In genomic region chr20:325043-325888, GRCh38 we compare ENCODE assay signal across 1 cellular context.
A peak's percentile ranks its signal among the peaks of the same experiment; 100 is the strongest.
TF ChIP-seq lines count a peak whose summit lies in the region.

SOX12 (plus strand) TSS chr20:325552; CDS start chr20:325925, 373 bp downstream.

TF ChIP-seq in HepG2, 621 proteins besides CTCF, POLR2A, EP300 and RAD21 (continued from another document and continues in another):
- TF ChIP-seq ZNF782 (CRISPR knock-in tag; IDR thresholded peaks at IDR 0.05; ENCODE audit: borderline replicate concordance) (no peak; the same call in 1 of the 2 replicates), KAT2B (IDR thresholded peaks at IDR 0.05; ENCODE audit: borderline replicate concordance, low read depth, low read length) (no peak), ATF1 (CRISPR knock-in tag; IDR thresholded peaks at IDR 0.05) (peak; percentile 78), SPEN (CRISPR knock-in tag; IDR thresholded peaks at IDR 0.05; ENCODE audit: low read depth) (0 out of 2 replicates have a peak, but pooled peaks have one; percentile 57), CCAR2 (optimal IDR thresholded peaks at IDR 0.05; ENCODE audit: low read depth, low read length) (no peak), XBP1 (CRISPR knock-in tag; IDR thresholded peaks at IDR 0.05) (no peak), ZNF775 (CRISPR knock-in tag; IDR thresholded peaks at IDR 0.05; ENCODE audit: borderline replicate concordance) (no peak), ZNF652 (CRISPR knock-in tag; IDR thresholded peaks at IDR 0.05; ENCODE audit: borderline replicate concordance, low read depth) (no peak), ZSCAN12 (CRISPR knock-in tag; IDR thresholded peaks at IDR 0.05) (peak; percentile 63; the same call in 1 of the 2 replicates), MTA3 (CRISPR knock-in tag; IDR thresholded peaks at IDR 0.05) (no peak), ZBTB42 (CRISPR knock-in tag; IDR thresholded peaks at IDR 0.05) (no peak), SMAD1 (CRISPR knock-in tag; IDR thresholded peaks at IDR 0.05; ENCODE audit: borderline replicate concordance, low read depth) (peak; percentile 11; the same call in 1 of the 2 replicates), KAT8 (CRISPR knock-in tag; IDR thresholded peaks at IDR 0.05) (no peak; the same call in none of the 2 replicates), PRDM10 (CRISPR knock-in tag; IDR thresholded peaks at IDR 0.05; ENCODE audit: low read depth) (peak; percentile 32; the same call in 1 of the 2 replicates), SP140L (CRISPR knock-in tag; IDR thresholded peaks at IDR 0.05; ENCODE audit: borderline replicate concordance) (no peak), CBFB (CRISPR knock-in tag; IDR thresholded peaks at IDR 0.05) (no peak), ZBTB38 (CRISPR knock-in tag; IDR thresholded peaks at IDR 0.05) (no peak), ZBTB7B (CRISPR knock-in tag; IDR thresholded peaks at IDR 0.05) (no peak; the same call in 1 of the 2 replicates), ZNF281 (CRISPR knock-in tag; IDR thresholded peaks at IDR 0.05; ENCODE audit: borderline replicate concordance) (peak; percentile 92), EHMT2 (IDR thresholded peaks at IDR 0.05; ENCODE audit: borderline replicate concordance, low read depth, low read length) (no peak), ZNF674 (CRISPR knock-in tag; IDR thresholded peaks at IDR 0.05; ENCODE audit: low read depth) (peak; percentile 76; the same call in 1 of the 2 replicates), XRCC5 (optimal IDR thresholded peaks at IDR 0.05; ENCODE audit: low read length) (no peak), SIN3B (IDR thresholded peaks at IDR 0.05; ENCODE audit: low read length) (no peak), THAP8 (CRISPR knock-in tag; IDR thresholded peaks at IDR 0.05; ENCODE audit: borderline replicate concordance) (no peak), ZMYM2 (CRISPR knock-in tag; IDR thresholded peaks at IDR 0.05) (no peak), ZSCAN22 (CRISPR knock-in tag; IDR thresholded peaks at IDR 0.05) (no peak), KLF9 (CRISPR knock-in tag; IDR thresholded peaks at IDR 0.05; ENCODE audit: low read depth) (peak; percentile 59), YEATS4 (CRISPR knock-in tag; IDR thresholded peaks at IDR 0.05; ENCODE audit: borderline replicate concordance) (peak; percentile 91), HNRNPH1 (optimal IDR thresholded peaks at IDR 0.05; ENCODE audit: low read depth, low read length) (peak; percentile 64), ATF3 (CRISPR knock-in tag; IDR thresholded peaks at IDR 0.05) (no peak), ARNT (IDR thresholded peaks at IDR 0.05) (no peak), ZNF552 (CRISPR knock-in tag; IDR thresholded peaks at IDR 0.05; ENCODE audit: borderline replicate concordance) (no peak; the same call in 1 of the 2 replicates), SSRP1 (CRISPR knock-in tag; IDR thresholded peaks at IDR 0.05) (no peak; the same call in 1 of the 2 replicates), ZNF414 (CRISPR knock-in tag; IDR thresholded peaks at IDR 0.05) (no peak; the same call in 1 of the 2 replicates), CHCHD3 (CRISPR knock-in tag; IDR thresholded peaks at IDR 0.05) (0 out of 2 replicates have a peak, but pooled peaks have one; percentile 11), ZEB1 (IDR thresholded peaks at IDR 0.05; ENCODE audit: insufficient replicate concordance, low read depth) (peak; percentile 78), STAG1 (CRISPR knock-in tag; IDR thresholded peaks at IDR 0.05) (no peak), HNRNPUL1 (IDR thresholded peaks at IDR 0.05; ENCODE audit: low read depth, low read length) (no peak), EZH2 (conservative IDR thresholded peaks at IDR 0.05; ENCODE audit: low read depth, low read length) (no peak), GATAD1 (CRISPR knock-in tag; IDR thresholded peaks at IDR 0.05) (peak; percentile 40; the same call in 1 of the 2 replicates), ZNF740 (CRISPR knock-in tag; IDR thresholded peaks at IDR 0.05) (no peak; the same call in 1 of the 2 replicates), STAT5B (CRISPR knock-in tag; IDR thresholded peaks at IDR 0.05) (0 out of 2 replicates have a peak, but pooled peaks have one; percentile 27), GABPB1 (CRISPR knock-in tag; IDR thresholded peaks at IDR 0.05) (no peak), ZNF468 (CRISPR knock-in tag; IDR thresholded peaks at IDR 0.05) (0 out of 2 replicates have a peak, but pooled peaks have one; percentile 59), ZNF12 (CRISPR knock-in tag; IDR thresholded peaks at IDR 0.05) (no peak)
- TF ChIP-seq, protein P1, sequence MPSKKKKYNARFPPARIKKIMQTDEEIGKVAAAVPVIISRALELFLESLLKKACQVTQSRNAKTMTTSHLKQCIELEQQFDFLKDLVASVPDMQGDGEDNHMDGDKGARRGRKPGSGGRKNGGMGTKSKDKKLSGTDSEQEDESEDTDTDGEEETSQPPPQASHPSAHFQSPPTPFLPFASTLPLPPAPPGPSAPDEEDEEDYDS (CRISPR knock-in tag; IDR thresholded peaks at IDR 0.05): peak; percentile 92
- TF ChIP-seq, protein P2, sequence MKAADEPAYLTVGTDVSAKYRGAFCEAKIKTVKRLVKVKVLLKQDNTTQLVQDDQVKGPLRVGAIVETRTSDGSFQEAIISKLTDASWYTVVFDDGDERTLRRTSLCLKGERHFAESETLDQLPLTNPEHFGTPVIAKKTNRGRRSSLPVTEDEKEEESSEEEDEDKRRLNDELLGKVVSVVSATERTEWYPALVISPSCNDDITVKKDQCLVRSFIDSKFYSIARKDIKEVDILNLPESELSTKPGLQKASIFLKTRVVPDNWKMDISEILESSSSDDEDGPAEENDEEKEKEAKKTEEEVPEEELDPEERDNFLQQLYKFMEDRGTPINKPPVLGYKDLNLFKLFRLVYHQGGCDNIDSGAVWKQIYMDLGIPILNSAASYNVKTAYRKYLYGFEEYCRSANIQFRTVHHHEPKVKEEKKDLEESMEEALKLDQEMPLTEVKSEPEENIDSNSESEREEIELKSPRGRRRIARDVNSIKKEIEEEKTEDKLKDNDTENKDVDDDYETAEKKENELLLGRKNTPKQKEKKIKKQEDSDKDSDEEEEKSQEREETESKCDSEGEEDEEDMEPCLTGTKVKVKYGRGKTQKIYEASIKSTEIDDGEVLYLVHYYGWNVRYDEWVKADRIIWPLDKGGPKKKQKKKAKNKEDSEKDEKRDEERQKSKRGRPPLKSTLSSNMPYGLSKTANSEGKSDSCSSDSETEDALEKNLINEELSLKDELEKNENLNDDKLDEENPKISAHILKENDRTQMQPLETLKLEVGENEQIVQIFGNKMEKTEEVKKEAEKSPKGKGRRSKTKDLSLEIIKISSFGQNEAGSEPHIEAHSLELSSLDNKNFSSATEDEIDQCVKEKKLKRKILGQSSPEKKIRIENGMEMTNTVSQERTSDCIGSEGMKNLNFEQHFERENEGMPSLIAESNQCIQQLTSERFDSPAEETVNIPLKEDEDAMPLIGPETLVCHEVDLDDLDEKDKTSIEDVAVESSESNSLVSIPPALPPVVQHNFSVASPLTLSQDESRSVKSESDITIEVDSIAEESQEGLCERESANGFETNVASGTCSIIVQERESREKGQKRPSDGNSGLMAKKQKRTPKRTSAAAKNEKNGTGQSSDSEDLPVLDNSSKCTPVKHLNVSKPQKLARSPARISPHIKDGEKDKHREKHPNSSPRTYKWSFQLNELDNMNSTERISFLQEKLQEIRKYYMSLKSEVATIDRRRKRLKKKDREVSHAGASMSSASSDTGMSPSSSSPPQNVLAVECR (CRISPR knock-in tag; IDR thresholded peaks at IDR 0.05; ENCODE audit: borderline replicate concordance): peak; percentile 62; the same call in 1 of the 2 replicates
- TF ChIP-seq, protein P3, sequence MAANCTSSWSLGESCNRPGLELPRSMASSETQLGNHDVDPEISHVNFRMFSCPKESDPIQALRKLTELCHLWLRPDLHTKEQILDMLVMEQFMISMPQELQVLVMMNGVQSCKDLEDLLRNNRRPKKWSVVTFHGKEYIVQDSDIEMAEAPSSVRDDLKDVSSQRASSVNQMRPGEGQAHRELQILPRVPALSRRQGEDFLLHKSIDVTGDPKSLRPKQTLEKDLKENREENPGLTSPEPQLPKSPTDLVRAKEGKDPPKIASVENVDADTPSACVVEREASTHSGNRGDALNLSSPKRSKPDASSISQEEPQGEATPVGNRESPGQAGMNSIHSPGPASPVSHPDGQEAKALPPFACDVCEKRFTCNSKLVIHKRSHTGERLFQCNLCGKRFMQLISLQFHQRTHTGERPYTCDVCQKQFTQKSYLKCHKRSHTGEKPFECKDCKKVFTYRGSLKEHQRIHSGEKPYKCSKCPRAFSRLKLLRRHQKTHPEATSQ (CRISPR knock-in tag; IDR thresholded peaks at IDR 0.05; ENCODE audit: borderline replicate concordance): peak; percentile 76; the same call in 1 of the 2 replicates
- TF ChIP-seq, protein P4, sequence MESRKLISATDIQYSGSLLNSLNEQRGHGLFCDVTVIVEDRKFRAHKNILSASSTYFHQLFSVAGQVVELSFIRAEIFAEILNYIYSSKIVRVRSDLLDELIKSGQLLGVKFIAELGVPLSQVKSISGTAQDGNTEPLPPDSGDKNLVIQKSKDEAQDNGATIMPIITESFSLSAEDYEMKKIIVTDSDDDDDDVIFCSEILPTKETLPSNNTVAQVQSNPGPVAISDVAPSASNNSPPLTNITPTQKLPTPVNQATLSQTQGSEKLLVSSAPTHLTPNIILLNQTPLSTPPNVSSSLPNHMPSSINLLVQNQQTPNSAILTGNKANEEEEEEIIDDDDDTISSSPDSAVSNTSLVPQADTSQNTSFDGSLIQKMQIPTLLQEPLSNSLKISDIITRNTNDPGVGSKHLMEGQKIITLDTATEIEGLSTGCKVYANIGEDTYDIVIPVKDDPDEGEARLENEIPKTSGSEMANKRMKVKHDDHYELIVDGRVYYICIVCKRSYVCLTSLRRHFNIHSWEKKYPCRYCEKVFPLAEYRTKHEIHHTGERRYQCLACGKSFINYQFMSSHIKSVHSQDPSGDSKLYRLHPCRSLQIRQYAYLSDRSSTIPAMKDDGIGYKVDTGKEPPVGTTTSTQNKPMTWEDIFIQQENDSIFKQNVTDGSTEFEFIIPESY (CRISPR knock-in tag; IDR thresholded peaks at IDR 0.05): no peak
